In the genomic region with DNA sequence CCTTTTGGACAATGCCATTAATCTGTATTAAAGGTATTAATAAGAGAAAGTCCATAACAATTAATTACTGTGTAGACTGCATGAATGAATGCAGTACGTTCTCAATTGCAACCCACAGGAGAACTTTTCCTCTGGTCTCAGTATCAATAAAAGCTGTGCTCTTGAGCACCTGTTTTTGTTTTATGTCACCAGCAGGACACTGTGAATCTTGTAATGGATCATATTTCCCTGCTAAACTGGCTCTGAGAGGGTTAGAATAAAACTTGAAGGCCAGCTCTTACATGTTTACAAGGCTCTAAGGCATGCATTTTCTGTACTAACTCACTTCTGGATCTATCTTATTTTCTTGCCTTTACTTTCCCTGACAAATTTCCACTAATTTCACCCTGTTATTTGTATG, we compare ENCODE assay signal across 16 cellular contexts.
"Had no signal": no experiment of that assay in that cellular context is flagged by ENCODE, and none has a peak within 500 bp of the region (broad histone marks: within the 10 kb centered on the region; RNA-seq: fewer than 3 reads in every experiment).

No MANE protein-coding gene starts in this region.

- DNase-seq: activated CD4-positive, alpha-beta memory T cell treated with anti-CD3 and anti-CD28 coated beads, Interleukin-2, amount 10 ng/mL, durations not matched to agents 7 days and 5 days; activated CD4-positive, alpha-beta T cell treated with anti-CD3 and anti-CD28 coated beads, Interleukin-2, amount 10 ng/mL, durations not matched to agents 24 days and 14 days; activated effector memory CD4-positive, alpha-beta T cell treated with anti-CD3 and anti-CD28 coated beads, Interleukin-2, amount 50 U/mL, for 16 hours; activated naive CD4-positive, alpha-beta T cell treated with anti-CD3 and anti-CD28 coated beads, Interleukin-2, amount 10 ng/mL, durations not matched to agents 7 days and 5 days; amygdala; colonic mucosa; dorsolateral prefrontal cortex; effector memory CD8-positive, alpha-beta T cell; foreskin melanocyte; glutamatergic neuron; immature natural killer cell; left ventricle myocardium inferior; ovary; right cardiac atrium; stimulated activated CD4-positive, alpha-beta T cell treated with anti-CD3 and anti-CD28 coated beads, Interleukin-1b, Interleukin-23, amount 100 ng/mL, for 48 hours; stimulated activated naive CD8-positive, alpha-beta T cell treated with anti-CD3 and anti-CD28 coated beads, Interleukin-15, amount 100 ng/mL, for 72 hours had no signal
